8 cellular contexts compared by ENCODE assay signal in the genomic region with DNA sequence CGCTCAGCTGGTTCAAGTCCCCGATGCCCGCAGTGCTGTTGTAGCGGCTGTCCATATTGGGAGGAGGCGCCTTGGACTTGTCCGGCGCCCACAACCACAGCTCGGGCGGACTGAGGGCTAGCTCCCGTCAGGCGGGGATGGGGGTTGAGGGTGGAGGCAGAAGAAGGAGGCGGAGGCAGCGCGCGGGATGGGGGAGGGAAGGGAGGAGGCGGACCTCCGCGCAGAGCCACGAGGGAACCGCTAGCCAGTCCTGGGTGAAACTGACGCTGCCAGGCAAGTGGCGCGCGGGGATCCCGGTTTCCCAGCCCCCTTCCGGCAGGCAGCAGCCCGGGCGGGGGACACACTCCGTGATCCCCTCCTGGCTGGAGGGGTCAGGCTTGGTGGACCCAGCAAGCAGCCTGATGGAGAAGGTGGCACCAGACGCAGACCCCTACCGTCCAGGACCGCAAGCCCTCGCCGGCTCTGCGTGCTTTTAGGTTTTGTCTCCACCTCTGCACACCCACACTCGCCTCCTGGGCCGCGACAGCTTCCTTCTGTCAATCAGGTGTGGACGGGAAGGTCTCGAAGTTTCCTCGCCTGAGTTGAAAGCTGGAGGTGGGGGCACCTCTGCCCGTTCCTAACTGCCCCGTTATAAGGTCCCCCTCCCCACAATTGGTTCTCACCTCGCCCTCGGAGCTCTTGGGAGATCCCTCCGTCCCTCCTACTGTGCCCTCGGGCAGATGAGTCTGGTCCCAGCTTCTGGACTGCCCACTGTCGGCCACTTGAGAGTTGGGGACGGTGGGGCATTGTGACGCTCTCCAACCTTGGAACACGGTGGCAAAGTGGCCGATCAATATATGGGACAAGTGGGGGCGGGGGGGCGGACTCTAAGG. TPM values are rescaled to one million over a fixed set of nuclear protein-coding genes. Genes with fewer than 3 reads are reported as not detected.
A peak's percentile ranks its signal among the peaks of the same experiment; 100 is the strongest.
DNase-seq lines count a peak whose midpoint lies in the region; ATAC-seq and TF ChIP-seq lines count a peak whose summit lies in the region.

A gene (minus strand): TSS at position 112 of the 872 bp plus-strand sequence. CDS start 57 bp downstream, at position 55.

- H3K36me3 ChIP-seq in heart right ventricle = no peaks in the 10 kb centered on the region

- H3K27ac ChIP-seq in heart right ventricle = peak within 1 kb of the TSS; percentile 88 to 98 (median 95)

- ATAC-seq in GM19043 (IDR thresholded peaks at IDR 0.05; ENCODE audit: low read depth, unreplicated experiment) (peak; percentile 44), HG03175 (IDR thresholded peaks at IDR 0.05; ENCODE audit: unreplicated experiment) (peak; percentile 50), heart right ventricle (peak; percentile 87 to 92 (median 90))

- peaks cover 0 to 3% (median 0%) of the 10 kb centered on the region in 7 donors for H3K27me3 ChIP-seq in heart right ventricle

- intact Hi-C loops in heart right ventricle (cut with DNase I) = loop anchor here in 6 of 10 donors (5.0 to 10.0 kb wide), 6 partner anchors 197 to 588 kb away; a partner anchor contains a TSS

- in situ Hi-C loops in ACHN (cut with HindIII; ENCODE audit: low pct_ligation_motif_present, low pct_unique_long_range_greater_than_20kb, low sequenced_read_pairs) = no loop called here

- TF ChIP-seq CTCF in heart right ventricle (IDR thresholded peaks at IDR 0.05) = no peak

- peaks cover 0 to 36% (median 23%) of the 10 kb centered on the region in 9 donors for H3K4me1 ChIP-seq in heart right ventricle

- peak within 1 kb of the TSS; percentile 49 to 90 (median 72) for H3K4me3 ChIP-seq in heart right ventricle

- DNase-seq in ACHN = peak; percentile 93
- DNase-seq in SW 1271 (lab: John Stamatoyannopoulos, UW) = peak; percentile 52 to 73
- peak in 51 of 56 donors; percentile 8 to 84 (median 59) for DNase-seq in amygdala (lab: John Stamatoyannopoulos, UW)
- peak; percentile 84 to 86 for DNase-seq in heart right ventricle
- DNase-seq in pons (ENCODE audit: low spot score) = peak; percentile 24
- no peak for DNase-seq in NCI-H1417 (lab: John Stamatoyannopoulos, UW)

- 0 to 1% methylated on average over 49 to 54 of the region's 54 CpGs for WGBS in heart right ventricle, 2 donors

- H3K9me3 ChIP-seq in heart right ventricle = no peaks in the 10 kb centered on the region

RNA-seq across cellular contexts. Expression of the gene that starts here (rescaled TPM):
- 10 to 100 TPM in 1 of 10 donors, 1 to 10 TPM in 9; 2.5 to 14.3 (median 4.5) TPM for total RNA-seq in heart right ventricle
- 10 to 100 TPM in 1 of 2 donors, 1 to 10 TPM in 1; 3.2 to 14.9 TPM for polyA plus RNA-seq in heart right ventricle

Comparison
In these comparisons a context has a peak if more than half of its experiments do, and no peak if none do; other contexts are left out.
1. DNase-seq: peak in ACHN (single experiment), SW 1271 (2 of 2), amygdala (51 of 56), heart right ventricle (2 of 2) and pons (single experiment); none in NCI-H1417 (0 of 3).
2. Peak in every context shown above with its lines, with median percentiles within 50 percentile points of each other: ATAC-seq.